8 cellular contexts compared by ENCODE assay signal in genomic region chr1:26275580-26276431, GRCh38. TPM values are rescaled to one million over a fixed set of nuclear protein-coding genes. Genes with fewer than 3 reads are reported as not detected.
DNase-seq lines count a peak whose midpoint lies in the region; ATAC-seq, FAIRE-seq and TF ChIP-seq lines count a peak whose summit lies in the region.

No MANE protein-coding gene starts in this region.

- CTCF ChIA-PET in K562 (lab: Yijun Ruan, JAX; ENCODE audit: low intra/inter-chr PET ratio): interaction anchor here (0.5 to 3.2 kb wide), 10 partner anchors 9 to 602 kb away, joined by 3 to 31 read pairs (median 7); no protein-coding TSS in a partner anchor

- FAIRE-seq in K562 (lab: Jason Lieb, UNC): peak; percentile 96

- intact Hi-C loops in K562 (cut with micrococcal nuclease) (loop anchor here (1.0 kb wide), 3 partner anchors 45 to 115 kb away; partner anchors contain the start of gene CATSPER4), sciatic nerve (cut with DNase I) (no loop called here)

- peak overlapping the region; percentile 81 for H3K27ac ChIP-seq in K562 (ENCODE audit: extremely low read depth, low read depth, low read length)

- H3K9me3 ChIP-seq in K562 (replicated peaks; ENCODE audit: control insufficient read depth, insufficient read depth, low read depth, low read length): no peaks in the 10 kb centered on the region

- peak; percentile 68 for ATAC-seq in K562
- ATAC-seq in sciatic nerve: peak; percentile 79
- ATAC-seq in GM18873 (IDR thresholded peaks at IDR 0.05; ENCODE audit: low FRiP score, unreplicated experiment): no peak

- WGBS in K562 (ENCODE audit: insufficient coverage, low coverage, missing lambda C conversion rate): 23% methylated on average over 3 of the region's 3 CpGs

- peaks cover 5% of the 10 kb centered on the region for H3K9me1 ChIP-seq in K562 (ENCODE audit: control insufficient read depth, insufficient read depth, low read length)

- peak; percentile 91 to 93 for TF ChIP-seq RAD21 in K562 (CRISPR knock-in tag; conservative IDR thresholded peaks at IDR 0.05 in 1 of 2, IDR thresholded peaks at IDR 0.05 in 1 of 2)

- H3K36me3 ChIP-seq in K562 (ENCODE audit: control insufficient read depth, insufficient read depth, low read length): peaks cover 84% of the 10 kb centered on the region

- H2AFZ ChIP-seq in K562 (ENCODE audit: low read depth, low read length): peak overlapping the region; percentile 27

- peak overlapping the region; percentile 30 for H3K4me2 ChIP-seq in K562 (ENCODE audit: insufficient read depth, low read length)

- BruUV-seq in K562 (replicated peaks; lab: Mats Ljungman, UMichigan): no TSS peak

- peak; percentile 54 for DNase-seq in NCI-H510A treated with DMSO at 0.1 percent for 48 hours (lab: John Stamatoyannopoulos, UW)
- DNase-seq in NCI-H510A (lab: John Stamatoyannopoulos, UW): no peak
- DNase-seq in NCI-H1092 (lab: John Stamatoyannopoulos, UW): peak; percentile 32
- peak; percentile 82 for DNase-seq in T1000 (lab: John Stamatoyannopoulos, UW)
- peak; percentile 84 to 95 (median 86) for DNase-seq in K562 (ENCODE audit: extremely low read depth in 1 of 4, low spot score in 3 of 4)
- DNase-seq in hippocampal formation (lab: John Stamatoyannopoulos, UW): peak; percentile 68 to 72
- DNase-seq in sciatic nerve (ENCODE audit: low spot score): peak; percentile 92

- no peak for TF ChIP-seq POLR2A in K562 (conservative IDR thresholded peaks at IDR 0.05)

- peak; percentile 57 for TF ChIP-seq EP300 in K562 (IDR thresholded peaks at IDR 0.05; ENCODE audit: low read length)

- H3K27me3 ChIP-seq in K562 (ENCODE audit: control insufficient read depth in 2 of 2, insufficient read depth in 2 of 2, low read length in 2 of 2): no peaks in the 10 kb centered on the region

- no peak overlapping the region for H3K4me3 ChIP-seq in K562

- POLR2A ChIA-PET in K562 (lab: Yijun Ruan, JAX): interaction anchor here (0.6 to 1.3 kb wide), 9 partner anchors 9 to 648 kb away, joined by 3 to 5 read pairs (median 4); partner anchors contain the start of gene CEP85

- H3K4me1 ChIP-seq in K562 (replicated peaks in 1 of 2; ENCODE audit: control insufficient read depth in 2 of 2, insufficient read depth in 2 of 2, low read length in 2 of 2): peaks cover 42 to 58% of the 10 kb centered on the region in 2 experiments

- peaks cover 4% of the 10 kb centered on the region; the same call in 1 of the 2 replicates for H4K20me1 ChIP-seq in K562 (replicated peaks; ENCODE audit: control insufficient read depth, insufficient read depth, low read length)

- TF ChIP-seq CTCF in K562 (IDR thresholded peaks at IDR 0.05 in 2 of 3, conservative IDR thresholded peaks at IDR 0.05 in 1 of 3; ENCODE audit: insufficient read depth in 2 of 3, low read depth in 1 of 3, low read length in 3 of 3): peak; percentile 88 to 94 (median 94)

- in situ Hi-C loops in K562 (cut with MboI): loop anchor here (5.0 kb wide), 1 partner anchor 116 kb away; no protein-coding TSS in a partner anchor

- peak overlapping the region; percentile 39 to 77; a peak in 3 of 4 replicates for H3K9ac ChIP-seq in K562 (ENCODE audit: insufficient read depth in 1 of 2, low read depth in 2 of 2, low read length in 2 of 2)

- H3K79me2 ChIP-seq in K562 (ENCODE audit: control insufficient read depth, insufficient read depth, low read length): peaks cover 15% of the 10 kb centered on the region; the same call in 2 of the 3 replicates

TF ChIP-seq in K562, 482 proteins besides CTCF, POLR2A, EP300 and RAD21 (continues in another document):
- TF ChIP-seq TEAD2 (tag; IDR thresholded peaks at IDR 0.05): no peak

RNA-seq across cellular contexts. Expression of gene SH3BGRL3, which starts 4.1 kb away (rescaled TPM):
- 38.1 and 86.2 TPM in 2 replicates for total RNA-seq in K562 (2011; cell fraction: chromatin; rRNA removed; ENCODE audit: low replicate concordance)
- 46.2 and 57.2 TPM in 2 replicates for total RNA-seq in K562 (2011; cell fraction: nucleolus; rRNA removed)
- total RNA-seq in K562 (2011; cell fraction: nucleoplasm; rRNA removed): 65.8 and 101 TPM in 2 replicates
- 32.9 and 60.5 TPM in 2 replicates for total RNA-seq in K562 (2014; rRNA removed)
- 29.8 and 30.3 TPM in 2 replicates for total RNA-seq in K562 (2014; rRNA removed; fragmentation: Illumina TruSeq; extraction: Trizol)
- total RNA-seq in K562 (2015; rRNA removed; fragmentation: Illumina TruSeq; extraction: Trizol): 54.2 and 55.0 TPM in 2 replicates
- 96.2 and 110 TPM in 2 replicates for total RNA-seq in K562 (2021)
- polyA plus RNA-seq in K562 (2011; rRNA removed): 50.3 and 83.3 TPM in 2 replicates
- polyA plus RNA-seq in K562 (2011; cell fraction: cytosol; rRNA removed): 116 and 139 TPM in 2 replicates
- polyA plus RNA-seq in K562 (2011; cell fraction: nucleus; rRNA removed): 74.3 and 96.2 TPM in 2 replicates
- polyA plus RNA-seq in K562 (2012): 175 and 179 TPM in 2 replicates
- polyA plus RNA-seq in K562 (2014; fragmentation: Illumina TruSeq; extraction: Trizol): 140 and 152 TPM in 2 replicates
- polyA plus RNA-seq in K562 (2014; fragmentation: Nextera tagmentation; extraction: Ambion mirVana): 100 to 1,000 TPM; 106 to 137 TPM
- 31.1 and 33.8 TPM in 2 replicates for polyA plus RNA-seq in K562 (2014; rRNA removed)
- 79.6 and 89.0 TPM in 2 replicates for polyA minus RNA-seq in K562 (2011; rRNA and poly(A)+ RNA removed)
- 86.5 and 93.9 TPM in 2 replicates for polyA minus RNA-seq in K562 (2011; cell fraction: cytosol; rRNA and poly(A)+ RNA removed)
- polyA minus RNA-seq in K562 (2011; cell fraction: nucleus; rRNA and poly(A)+ RNA removed): 34.3 and 44.0 TPM in 2 replicates
- total RNA-seq in sciatic nerve: 106 TPM

RNA-seq across cellular contexts. Expression of gene UBXN11, which starts 30.6 kb away (rescaled TPM):
- 26.5 and 67.3 TPM in 2 replicates for total RNA-seq in K562 (2011; cell fraction: chromatin; rRNA removed; ENCODE audit: low replicate concordance)
- total RNA-seq in K562 (2011; cell fraction: nucleolus; rRNA removed): 42.6 and 44.4 TPM in 2 replicates
- total RNA-seq in K562 (2011; cell fraction: nucleoplasm; rRNA removed): 37.0 and 39.5 TPM in 2 replicates
- total RNA-seq in K562 (2014; rRNA removed) (11.3 and 11.5 TPM in 2 replicates), K562 (2014; rRNA removed; fragmentation: Illumina TruSeq; extraction: Trizol) (2.6 and 4.0 TPM in 2 replicates), K562 (2015; rRNA removed; fragmentation: Illumina TruSeq; extraction: Trizol) (8.1 and 8.2 TPM in 2 replicates), K562 (2021) (20.2 and 24.9 TPM in 2 replicates), sciatic nerve (23.1 TPM)
- polyA plus RNA-seq in K562 (2011; rRNA removed) (17.5 and 20.9 TPM in 2 replicates), K562 (2014; fragmentation: Illumina TruSeq; extraction: Trizol) (12.3 and 14.7 TPM in 2 replicates), K562 (2014; fragmentation: Nextera tagmentation; extraction: Ambion mirVana) (1 to 10 TPM in 1 of 2 experiments, under 1 TPM in 1; 0.48 to 2.1 TPM), K562 (2014; rRNA removed) (30.6 and 34.3 TPM in 2 replicates)
- polyA plus RNA-seq in K562 (2011; cell fraction: cytosol; rRNA removed): 20.1 and 26.4 TPM in 2 replicates
- polyA plus RNA-seq in K562 (2011; cell fraction: nucleus; rRNA removed): 134 and 188 TPM in 2 replicates
- polyA plus RNA-seq in K562 (2012): 23.4 and 28.6 TPM in 2 replicates
- polyA minus RNA-seq in K562 (2011; rRNA and poly(A)+ RNA removed): 9.3 and 10.4 TPM in 2 replicates
- 7.9 and 8.8 TPM in 2 replicates for polyA minus RNA-seq in K562 (2011; cell fraction: cytosol; rRNA and poly(A)+ RNA removed)
- 26.3 and 27.6 TPM in 2 replicates for polyA minus RNA-seq in K562 (2011; cell fraction: nucleus; rRNA and poly(A)+ RNA removed)

RNA-seq across cellular contexts. Expression of gene CEP85, which starts 41.8 kb away (rescaled TPM):
- 303 and 318 TPM in 2 replicates for total RNA-seq in K562 (2011; cell fraction: chromatin; rRNA removed; ENCODE audit: low replicate concordance)
- 171 and 180 TPM in 2 replicates for total RNA-seq in K562 (2011; cell fraction: nucleolus; rRNA removed)
- 221 and 317 TPM in 2 replicates for total RNA-seq in K562 (2011; cell fraction: nucleoplasm; rRNA removed)
- total RNA-seq in K562 (2014; rRNA removed): 75.9 and 77.9 TPM in 2 replicates
- total RNA-seq in K562 (2014; rRNA removed; fragmentation: Illumina TruSeq; extraction: Trizol): 89.6 and 92.6 TPM in 2 replicates
- total RNA-seq in K562 (2015; rRNA removed; fragmentation: Illumina TruSeq; extraction: Trizol): 85.3 and 88.7 TPM in 2 replicates
- total RNA-seq in K562 (2021): 80.2 and 84.8 TPM in 2 replicates
- polyA plus RNA-seq in K562 (2011; rRNA removed): 140 and 167 TPM in 2 replicates
- 105 and 143 TPM in 2 replicates for polyA plus RNA-seq in K562 (2011; cell fraction: cytosol; rRNA removed)
- 433 and 499 TPM in 2 replicates for polyA plus RNA-seq in K562 (2011; cell fraction: nucleus; rRNA removed)
- polyA plus RNA-seq in K562 (2012): 59.3 and 74.9 TPM in 2 replicates
- 102 and 107 TPM in 2 replicates for polyA plus RNA-seq in K562 (2014; fragmentation: Illumina TruSeq; extraction: Trizol)
- polyA plus RNA-seq in K562 (2014; fragmentation: Nextera tagmentation; extraction: Ambion mirVana): 100 to 1,000 TPM in 1 of 2 experiments, 10 to 100 TPM in 1; 42.1 to 107 TPM
- 97.5 and 114 TPM in 2 replicates for polyA plus RNA-seq in K562 (2014; rRNA removed)
- 123 and 147 TPM in 2 replicates for polyA minus RNA-seq in K562 (2011; rRNA and poly(A)+ RNA removed)
- polyA minus RNA-seq in K562 (2011; cell fraction: cytosol; rRNA and poly(A)+ RNA removed): 48.4 and 50.9 TPM in 2 replicates
- 106 and 172 TPM in 2 replicates for polyA minus RNA-seq in K562 (2011; cell fraction: nucleus; rRNA and poly(A)+ RNA removed)
- 17.6 TPM for total RNA-seq in sciatic nerve

RNA-seq across cellular contexts. Expression of gene CD52, which starts 42.0 kb away (rescaled TPM):
- total RNA-seq in K562 (2011; cell fraction: chromatin; rRNA removed; ENCODE audit: low replicate concordance): 26.7 and 65.5 TPM in 2 replicates
- total RNA-seq in K562 (2011; cell fraction: nucleolus; rRNA removed): 72.0 and 78.5 TPM in 2 replicates
- 50.2 and 55.9 TPM in 2 replicates for total RNA-seq in K562 (2011; cell fraction: nucleoplasm; rRNA removed)
- total RNA-seq in K562 (2014; rRNA removed) (34.9 and 43.3 TPM in 2 replicates), K562 (2014; rRNA removed; fragmentation: Illumina TruSeq; extraction: Trizol) (127 TPM in 2 replicates), K562 (2015; rRNA removed; fragmentation: Illumina TruSeq; extraction: Trizol) (182 and 185 TPM in 2 replicates), K562 (2021) (70.9 and 90.7 TPM in 2 replicates), sciatic nerve (13.2 TPM)
- polyA plus RNA-seq in K562 (2011; rRNA removed) (312 and 418 TPM in 2 replicates), K562 (2014; fragmentation: Illumina TruSeq; extraction: Trizol) (147 and 173 TPM in 2 replicates), K562 (2014; fragmentation: Nextera tagmentation; extraction: Ambion mirVana) (100 to 1,000 TPM; 355 to 488 TPM), K562 (2014; rRNA removed) (152 and 198 TPM in 2 replicates)
- polyA plus RNA-seq in K562 (2011; cell fraction: cytosol; rRNA removed): 457 and 520 TPM in 2 replicates
- polyA plus RNA-seq in K562 (2011; cell fraction: nucleus; rRNA removed): 77.7 and 147 TPM in 2 replicates
- polyA plus RNA-seq in K562 (2012): 170 and 195 TPM in 2 replicates
- 56.1 and 74.7 TPM in 2 replicates for polyA minus RNA-seq in K562 (2011; rRNA and poly(A)+ RNA removed)
- 28.1 and 33.6 TPM in 2 replicates for polyA minus RNA-seq in K562 (2011; cell fraction: cytosol; rRNA and poly(A)+ RNA removed)
- 6.9 and 14.1 TPM in 2 replicates for polyA minus RNA-seq in K562 (2011; cell fraction: nucleus; rRNA and poly(A)+ RNA removed)
